In the genomic region with DNA sequence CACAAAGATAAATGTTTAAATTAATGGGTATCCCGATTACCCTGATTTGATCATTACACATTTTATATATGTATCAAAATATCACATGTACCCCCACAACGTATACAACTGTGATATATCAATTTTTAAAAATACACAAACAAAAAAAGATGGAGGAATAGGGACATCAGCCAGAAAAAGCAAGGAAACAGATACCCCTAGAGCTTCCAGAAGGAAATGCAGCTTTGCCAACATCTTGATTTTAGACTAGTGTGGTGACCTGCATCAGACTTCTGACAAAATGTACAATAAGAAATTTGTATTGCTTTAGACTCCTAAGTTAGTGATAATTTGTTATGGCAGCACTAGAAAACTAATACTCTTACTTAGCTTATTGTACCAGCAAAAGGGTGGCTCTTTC, we compare ENCODE assay signal across 17 cellular contexts.
A peak's percentile ranks its signal among the peaks of the same experiment; 100 is the strongest.
DNase-seq lines count a peak whose midpoint lies in the region; ATAC-seq, FAIRE-seq and TF ChIP-seq lines count a peak whose summit lies in the region.
"Had no signal": no experiment of that assay in that cellular context is flagged by ENCODE, and none has a peak within 500 bp of the region (broad histone marks: within the 10 kb centered on the region; RNA-seq: fewer than 3 reads in every experiment).

No MANE protein-coding gene starts in this region.

- H3K18ac ChIP-seq in H1 (ENCODE audit: extremely low read depth, low read length), result no peak overlapping the region

- TF ChIP-seq CTCF in H1 (IDR thresholded peaks at IDR 0.05; ENCODE audit: control extremely low read depth in 1 of 3, insufficient read depth in 1 of 3, low read depth in 1 of 3, low read length in 3 of 3) (peak in 2 of 3 experiments; percentile 31 to 52; a peak in 2 of 4 replicates), progenitor cell of endocrine pancreas (IDR thresholded peaks at IDR 0.05; ENCODE audit: unreplicated experiment) (peak; percentile 34)

- no peak overlapping the region for H2BK120ac ChIP-seq in H1 (replicated peaks; ENCODE audit: low read depth, low read length)

- H3K9ac ChIP-seq in H1 (replicated peaks in 1 of 4; ENCODE audit: extremely low read depth in 1 of 4, low read depth in 3 of 4, low read length in 3 of 4), result no peak overlapping the region

- H3K4me3 Mint-ChIP-seq in progenitor cell of endocrine pancreas (ENCODE audit: low read depth), result no peak overlapping the region
- H3K4me3 Mint-ChIP-seq: activated CD4-positive, alpha-beta memory T cell treated with anti-CD3 and anti-CD28 coated beads, Interleukin-2, amount 10 ng/mL, durations not matched to agents 7 days and 5 days; central memory CD8-positive, alpha-beta T cell had no signal

- no peaks in the 10 kb centered on the region for H4K20me1 ChIP-seq in H1 (replicated peaks in 1 of 2; ENCODE audit: control insufficient read depth in 1 of 2, insufficient read depth in 2 of 2, low read length in 2 of 2)

- no peak overlapping the region for H2AFZ ChIP-seq in H1 (ENCODE audit: low read length)

- H2BK15ac ChIP-seq in H1 (ENCODE audit: low read length), result no peak overlapping the region

- H2BK5ac ChIP-seq in H1 (ENCODE audit: low read depth, low read length), result no peak overlapping the region

- H3K4ac ChIP-seq in H1 (replicated peaks; ENCODE audit: insufficient read length, low read depth, low read length), result no peak overlapping the region

- CTCF ChIA-PET in H1 (lab: Charles Lee; ENCODE audit: partially characterized antibody), result interaction anchor here (0.6 to 1.9 kb wide), 27 partner anchors 9 to 752 kb away, joined by 3 to 13 read pairs (median 4); no protein-coding TSS in a partner anchor

- POLR2A ChIA-PET in H1 (lab: Charles Lee; ENCODE audit: partially characterized antibody), result interaction anchor here (1.2 kb wide), 1 partner anchor 9 kb away, joined by 3 read pairs; no protein-coding TSS in a partner anchor

- ATAC-seq in activated naive CD4-positive, alpha-beta T cell treated with anti-CD3 and anti-CD28 coated beads, Interleukin-2, amount 50 U/mL, for 72 hours, result no peak
- ATAC-seq in GM18867 (IDR thresholded peaks at IDR 0.05; ENCODE audit: unreplicated experiment), result no peak

- peak; percentile 63 to 66 for TF ChIP-seq RAD21 in H1 (IDR thresholded peaks at IDR 0.05 in 1 of 2, conservative IDR thresholded peaks at IDR 0.05 in 1 of 2; ENCODE audit: low read depth in 2 of 2, low read length in 2 of 2)

- no peak overlapping the region for H2BK12ac ChIP-seq in H1 (ENCODE audit: low read depth, low read length)

- H3K36me3 ChIP-seq in H1 (ENCODE audit: control insufficient read depth in 2 of 4, insufficient read depth in 4 of 4, low read length in 3 of 4), result no peaks in the 10 kb centered on the region
- H3K36me3 ChIP-seq: sigmoid colon had no signal

- no peaks in the 10 kb centered on the region for H3K23me2 ChIP-seq in H1 (ENCODE audit: low read depth, low read length)

- no peaks in the 10 kb centered on the region for H3K4me1 Mint-ChIP-seq in progenitor cell of endocrine pancreas (ENCODE audit: low read depth)
- H3K4me1 Mint-ChIP-seq: activated CD4-positive, alpha-beta memory T cell treated with anti-CD3 and anti-CD28 coated beads, Interleukin-2, amount 10 ng/mL, durations not matched to agents 7 days and 5 days; central memory CD8-positive, alpha-beta T cell had no signal

- no peaks in the 10 kb centered on the region for H3K27me3 ChIP-seq in H1 (replicated peaks in 1 of 4; ENCODE audit: control insufficient read depth in 3 of 4, extremely low read depth in 1 of 4, insufficient read depth in 3 of 4, low read length in 3 of 4)
- H3K27me3 ChIP-seq: sigmoid colon, testis had no signal

- H4K8ac ChIP-seq in H1 (ENCODE audit: extremely low read depth, insufficient read depth, low read length), result no peak overlapping the region

- no peaks in the 10 kb centered on the region for H3K9me3 Mint-ChIP-seq in progenitor cell of endocrine pancreas (ENCODE audit: low read depth)
- peaks cover 5 to 6% of the 10 kb centered on the region in 2 donors for H3K9me3 Mint-ChIP-seq in activated naive CD4-positive, alpha-beta T cell treated with anti-CD3 and anti-CD28 coated beads, Interleukin-2, amount 50 U/mL, for 72 hours
- H3K9me3 Mint-ChIP-seq: activated CD4-positive, alpha-beta memory T cell treated with anti-CD3 and anti-CD28 coated beads, Interleukin-2, amount 10 ng/mL, durations not matched to agents 7 days and 5 days had no signal

- H2AK5ac ChIP-seq in H1 (ENCODE audit: low read depth, low read length), result no peak overlapping the region

- H3K14ac ChIP-seq in H1 (ENCODE audit: insufficient read length), result no peak overlapping the region

- H3K79me1 ChIP-seq in H1 (ENCODE audit: low read depth, low read length), result no peaks in the 10 kb centered on the region

- H3K27ac ChIP-seq in H1 (ENCODE audit: low read depth, low read length), result no peak overlapping the region
- H3K27ac ChIP-seq: sigmoid colon, testis had no signal

- H3K4me1 ChIP-seq in H1 (replicated peaks in 1 of 4; ENCODE audit: control insufficient read depth in 3 of 4, insufficient read depth in 4 of 4, low read length in 3 of 4), result no peaks in the 10 kb centered on the region
- H3K4me1 ChIP-seq: sigmoid colon, testis had no signal

- H3K79me2 ChIP-seq in H1 (ENCODE audit: control insufficient read depth in 1 of 2, insufficient read depth in 2 of 2, low read length in 2 of 2), result no peaks in the 10 kb centered on the region

- peak; percentile 6 for DNase-seq in NCI-H1105 treated with DMSO at 0.1 percent for 48 hours (lab: John Stamatoyannopoulos, UW)
- DNase-seq in NCI-H1105 (lab: John Stamatoyannopoulos, UW), result no peak
- DNase-seq in LHCN-M2 (ENCODE audit: low read depth), result peak; percentile 4
- no peak for DNase-seq in H1 (ENCODE audit: low read depth in 1 of 2, low spot score in 2 of 2)
- no peak for DNase-seq in progenitor cell of endocrine pancreas (ENCODE audit: low spot score, unreplicated experiment)
- no peak for DNase-seq in activated naive CD4-positive, alpha-beta T cell treated with anti-CD3 and anti-CD28 coated beads, Interleukin-2, amount 50 U/mL, for 72 hours (ENCODE audit: low spot score in 2 of 2)
- DNase-seq in KG1 (lab: John Stamatoyannopoulos, UW), result no peak
- DNase-seq: activated CD4-positive, alpha-beta memory T cell treated with anti-CD3 and anti-CD28 coated beads, Interleukin-2, amount 10 ng/mL, durations not matched to agents 7 days and 5 days; activated naive CD4-positive, alpha-beta T cell; NCI-H1694 treated with DMSO at 0.1 percent for 48 hours; sigmoid colon; testis had no signal

- H3K4me3 ChIP-seq in H1 (ENCODE audit: extremely low read depth in 1 of 4, insufficient read depth in 2 of 4, low read depth in 3 of 4, low read length in 4 of 4), result no peak overlapping the region
- H3K4me3 ChIP-seq: sigmoid colon, testis had no signal

- no peak overlapping the region for H4K5ac ChIP-seq in H1 (ENCODE audit: insufficient read length, low read depth, low read length)

- H2BK20ac ChIP-seq in H1 (ENCODE audit: low read length), result no peak overlapping the region

- H3K27ac Mint-ChIP-seq in progenitor cell of endocrine pancreas, result no peak overlapping the region
- no peak overlapping the region for H3K27ac Mint-ChIP-seq in activated naive CD4-positive, alpha-beta T cell treated with anti-CD3 and anti-CD28 coated beads, Interleukin-2, amount 50 U/mL, for 72 hours
- H3K27ac Mint-ChIP-seq: activated CD4-positive, alpha-beta memory T cell treated with anti-CD3 and anti-CD28 coated beads, Interleukin-2, amount 10 ng/mL, durations not matched to agents 7 days and 5 days had no signal

- no peaks in the 10 kb centered on the region for H3K36me3 Mint-ChIP-seq in progenitor cell of endocrine pancreas (ENCODE audit: insufficient read depth)
- H3K36me3 Mint-ChIP-seq in activated naive CD4-positive, alpha-beta T cell treated with anti-CD3 and anti-CD28 coated beads, Interleukin-2, amount 50 U/mL, for 72 hours, result no peaks in the 10 kb centered on the region

- TF ChIP-seq EP300 in H1 (IDR thresholded peaks at IDR 0.05; ENCODE audit: borderline replicate concordance in 1 of 2, low read depth in 2 of 2, low read length in 2 of 2), result no peak

- H3K27me3 Mint-ChIP-seq in progenitor cell of endocrine pancreas, result no peaks in the 10 kb centered on the region
- H3K27me3 Mint-ChIP-seq: activated CD4-positive, alpha-beta memory T cell treated with anti-CD3 and anti-CD28 coated beads, Interleukin-2, amount 10 ng/mL, durations not matched to agents 7 days and 5 days; central memory CD8-positive, alpha-beta T cell had no signal

- peak; percentile 78 for FAIRE-seq in H1 (lab: Jason Lieb, UNC)
- FAIRE-seq: A204.1, G401.6, keratinocyte had no signal

- H3K23ac ChIP-seq in H1 (ENCODE audit: insufficient read length), result no peak overlapping the region

- WGBS in H1 (ENCODE audit: extremely low coverage in 1 of 2, insufficient coverage in 1 of 2, insufficient read length in 1 of 2, insufficient replicate concordance in 2 of 2, low coverage in 1 of 2, low lambda C conversion rate in 2 of 2, missing lambda C conversion rate in 1 of 2), 2 experiments, result 85% methylated on average over 2 of the region's 2 CpGs; no CpG with 5 or more reads in 1 of the 2 experiments

- no peak overlapping the region for H4K91ac ChIP-seq in H1 (replicated peaks; ENCODE audit: insufficient read length, low read length)

- no peaks in the 10 kb centered on the region for H3K9me3 ChIP-seq in H1 (ENCODE audit: insufficient read depth in 2 of 2, low read depth in 1 of 2, low read length in 1 of 2)
- H3K9me3 ChIP-seq: sigmoid colon, testis had no signal

- H3K4me2 ChIP-seq in H1 (ENCODE audit: insufficient read depth in 1 of 2, low read depth in 2 of 2, low read length in 2 of 2), result no peak overlapping the region

- TF ChIP-seq POLR2A in H1 (IDR thresholded peaks at IDR 0.05; ENCODE audit: control extremely low read depth in 1 of 2, low read depth in 2 of 2, low read length in 2 of 2), result no peak

- no peak overlapping the region for H3K56ac ChIP-seq in H1 (replicated peaks; ENCODE audit: insufficient read length, low read depth, low read length)

TF ChIP-seq in H1, 55 proteins besides CTCF, POLR2A, EP300 and RAD21:
- peak; percentile 47; the same call in 1 of the 2 replicates for TF ChIP-seq YY1 (IDR thresholded peaks at IDR 0.05; ENCODE audit: low read depth, low read length)
- no peak for TF ChIP-seq JUN (IDR thresholded peaks at IDR 0.05; ENCODE audit: low read depth, low read length)

Comparison
In these comparisons a context has a peak if more than half of its experiments do, and no peak if none do; other contexts are left out.
1. DNase-seq: peak in NCI-H1105 treated with DMSO at 0.1 percent for 48 hours (single experiment) and LHCN-M2 (single experiment); none in NCI-H1105 (single experiment), H1 (0 of 2), progenitor cell of endocrine pancreas (single experiment), activated naive CD4-positive, alpha-beta T cell treated with anti-CD3 and anti-CD28 coated beads, Interleukin-2, amount 50 U/mL, for 72 hours (0 of 2) and KG1 (single experiment).